Comparison of ENCODE assay signal across 14 cellular contexts in the genomic region with DNA sequence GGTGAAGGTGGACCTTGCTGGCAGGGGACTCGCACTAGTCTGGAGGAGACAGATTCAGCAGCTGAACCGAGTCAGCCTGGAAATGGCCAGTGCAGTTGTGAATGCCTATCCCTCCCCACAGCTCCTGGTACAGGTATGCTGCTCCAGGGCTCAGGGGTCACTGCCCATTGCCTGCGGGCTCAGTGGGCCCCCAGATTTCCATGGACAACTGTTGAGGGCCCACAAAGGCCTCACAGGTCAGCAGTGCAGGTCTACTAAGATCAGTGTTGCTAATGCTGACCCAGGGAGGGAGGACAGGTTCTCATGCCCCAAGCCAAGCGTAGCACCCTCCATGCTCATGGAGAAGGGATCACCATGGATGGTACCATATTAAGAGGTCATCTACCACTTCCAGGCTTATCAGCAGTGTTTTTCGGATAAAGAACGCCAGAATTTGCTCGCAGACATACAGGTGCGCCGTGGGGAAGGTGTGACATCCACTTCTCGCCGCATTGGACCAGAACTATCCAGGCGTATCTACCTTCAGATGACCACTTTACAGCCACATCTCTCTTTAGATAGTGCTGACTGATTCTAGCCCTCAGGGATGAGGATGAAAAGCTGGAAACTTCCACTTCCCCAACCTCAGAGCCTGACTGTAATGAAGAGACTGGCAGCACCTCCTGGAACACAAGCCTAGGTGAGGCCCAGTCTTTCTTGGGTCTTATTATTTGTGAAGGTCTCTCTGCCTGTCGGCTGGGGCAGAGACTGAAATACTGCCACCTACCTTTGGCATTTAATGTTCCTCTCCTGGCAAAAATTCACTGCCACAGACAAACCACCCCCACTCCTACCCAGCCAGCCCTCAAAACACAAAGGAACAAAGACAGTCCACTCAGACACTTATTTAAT. TPM values are rescaled to one million over a fixed set of nuclear protein-coding genes. Genes with fewer than 3 reads are reported as not detected.
A peak's percentile ranks its signal among the peaks of the same experiment; 100 is the strongest.
DNase-seq lines count a peak whose midpoint lies in the region; ATAC-seq, FAIRE-seq and TF ChIP-seq lines count a peak whose summit lies in the region.
"Had no signal": no experiment of that assay in that cellular context is flagged by ENCODE, and none has a peak within 500 bp of the region (broad histone marks: within the 10 kb centered on the region; RNA-seq: fewer than 3 reads in every experiment).

No MANE protein-coding gene starts in this region.

- peak; percentile 7 for TF ChIP-seq POLR2A in NB4 (IDR thresholded peaks at IDR 0.05; ENCODE audit: extremely low read depth, insufficient read length)

- H3K27ac Mint-ChIP-seq in activated naive CD4-positive, alpha-beta T cell treated with anti-CD3 and anti-CD28 coated beads, Interleukin-2, amount 10 ng/mL, durations not matched to agents 7 days and 5 days, result peak overlapping the region; percentile 11
- no peak overlapping the region for H3K27ac Mint-ChIP-seq in chondrocyte (ENCODE audit: unreplicated experiment)
- H3K27ac Mint-ChIP-seq: T-helper 1 cell treated with Interleukin-12 subunit alpha and Interleukin-12 subunit beta and Interleukin-4 antibody, amounts not matched to agents 30 μg/mL and 1 μg/mL, for 36 hours had no signal

- WGBS in pancreas, 2 donors, result 84 to 85% methylated on average over 13 of the region's 13 CpGs

- H3K4me1 ChIP-seq in pancreas, result no peaks in the 10 kb centered on the region
- H3K4me1 ChIP-seq: adrenal gland had no signal

- no peak for DNase-seq in activated naive CD4-positive, alpha-beta T cell treated with anti-CD3 and anti-CD28 coated beads, Interleukin-2, amount 10 ng/mL, durations not matched to agents 7 days and 5 days
- DNase-seq in activated naive CD4-positive, alpha-beta T cell treated with Interleukin-2 at 50 U/mL for 16 hours, result no peak
- DNase-seq in NB4 (ENCODE audit: low read depth) (no peak), chondrocyte (ENCODE audit: low spot score) (peak; percentile 47), pancreas (peak in 1 of 6 donors; percentile 38), GM19240 (ENCODE audit: insufficient read length, low spot score) (no peak), UCSD-AML1 (lab: John Stamatoyannopoulos, UW; ENCODE audit: unreplicated experiment) (no peak)
- DNase-seq: adrenal gland, NCI-H1694 treated with DMSO at 0.1 percent for 48 hours, right cardiac atrium had no signal

- H3K9me3 ChIP-seq in pancreas, result no peaks in the 10 kb centered on the region
- H3K9me3 ChIP-seq: adrenal gland, thoracic aorta had no signal

- peaks cover 7 to 43% (median 35%) of the 10 kb centered on the region in 3 donors for H3K36me3 ChIP-seq in pancreas

- no peak for FAIRE-seq in pancreas (lab: Jason Lieb, UNC)
- FAIRE-seq: G401.6 had no signal

- no peak overlapping the region for H3K4me3 ChIP-seq in NB4 (ENCODE audit: low read depth, low read length)
- no peak overlapping the region for H3K4me3 ChIP-seq in pancreas
- H3K4me3 ChIP-seq: adrenal gland, thoracic aorta had no signal

- H3K4me1 Mint-ChIP-seq in activated naive CD4-positive, alpha-beta T cell treated with anti-CD3 and anti-CD28 coated beads, Interleukin-2, amount 10 ng/mL, durations not matched to agents 7 days and 5 days, result no peaks in the 10 kb centered on the region
- H3K4me1 Mint-ChIP-seq in chondrocyte (ENCODE audit: low read depth), result no peaks in the 10 kb centered on the region

- H3K4me3 Mint-ChIP-seq in activated naive CD4-positive, alpha-beta T cell treated with anti-CD3 and anti-CD28 coated beads, Interleukin-2, amount 10 ng/mL, durations not matched to agents 7 days and 5 days, result no peak overlapping the region
- H3K4me3 Mint-ChIP-seq in chondrocyte (ENCODE audit: unreplicated experiment), result no peak overlapping the region
- H3K4me3 Mint-ChIP-seq: T-helper 1 cell treated with Interleukin-12 subunit alpha and Interleukin-12 subunit beta and Interleukin-4 antibody, amounts not matched to agents 30 μg/mL and 1 μg/mL, for 36 hours had no signal

- intact Hi-C loops in pancreas (cut with DNase I), result no loop called here

- peaks cover 61% of the 10 kb centered on the region for H3K36me3 Mint-ChIP-seq in activated naive CD4-positive, alpha-beta T cell treated with anti-CD3 and anti-CD28 coated beads, Interleukin-2, amount 10 ng/mL, durations not matched to agents 7 days and 5 days
- H3K36me3 Mint-ChIP-seq in chondrocyte (ENCODE audit: low read depth), result peaks cover 34% of the 10 kb centered on the region

- TF ChIP-seq CTCF in NB4 (IDR thresholded peaks at IDR 0.05; ENCODE audit: low read depth, low read length), result peak; percentile 14
- TF ChIP-seq CTCF in chondrocyte (IDR thresholded peaks at IDR 0.05), result peak; percentile 34
- no peak for TF ChIP-seq CTCF in pancreas (IDR thresholded peaks at IDR 0.05)

- no peak overlapping the region for H3K27ac ChIP-seq in pancreas
- H3K27ac ChIP-seq: adrenal gland, thoracic aorta had no signal

- CTCF ChIA-PET in activated naive CD4-positive, alpha-beta T cell treated with anti-CD3 and anti-CD28 coated beads, Interleukin-2, amount 10 ng/mL, durations not matched to agents 7 days and 5 days (lab: Charles Lee), result interaction anchor here (0.7 to 2.7 kb wide), 6 partner anchors 12 to 103 kb away, joined by 3 to 13 read pairs (median 4); a partner anchor contains a TSS

- peak in 3 of 4 donors; percentile 29 to 39 (median 33) for ATAC-seq in pancreas
- no peak for ATAC-seq in HG03039 (IDR thresholded peaks at IDR 0.05; ENCODE audit: unreplicated experiment)

- H3K9me3 Mint-ChIP-seq in activated naive CD4-positive, alpha-beta T cell treated with anti-CD3 and anti-CD28 coated beads, Interleukin-2, amount 10 ng/mL, durations not matched to agents 7 days and 5 days, result no peaks in the 10 kb centered on the region
- H3K9me3 Mint-ChIP-seq in chondrocyte (ENCODE audit: low read depth), result no peaks in the 10 kb centered on the region
- H3K9me3 Mint-ChIP-seq: T-helper 1 cell treated with Interleukin-12 subunit alpha and Interleukin-12 subunit beta and Interleukin-4 antibody, amounts not matched to agents 30 μg/mL and 1 μg/mL, for 36 hours had no signal

- H3K27me3 Mint-ChIP-seq in activated naive CD4-positive, alpha-beta T cell treated with anti-CD3 and anti-CD28 coated beads, Interleukin-2, amount 10 ng/mL, durations not matched to agents 7 days and 5 days, result no peaks in the 10 kb centered on the region
- H3K27me3 Mint-ChIP-seq in chondrocyte (ENCODE audit: low read depth), result no peaks in the 10 kb centered on the region

- no peaks in the 10 kb centered on the region for H3K27me3 ChIP-seq in pancreas
- H3K27me3 ChIP-seq: adrenal gland had no signal

RNA-seq across cellular contexts. Expression of a gene that starts 7.6 kb away (rescaled TPM):
- total RNA-seq in chondrocyte (1.9 to 6.8 TPM (median 2.5 TPM) in 3 replicates), pancreas (under 1 TPM in 4 of 6 donors, not detected in 2; 0.19 to 0.94 (median 0.29) TPM)
- polyA plus RNA-seq in pancreas, result under 1 TPM; 0.45 to 0.46 TPM

RNA-seq across cellular contexts. Expression of a gene that starts 7.6 kb away (rescaled TPM):
- 48.7 to 61.4 TPM (median 49.8 TPM) in 3 replicates for total RNA-seq in chondrocyte
- total RNA-seq in pancreas, result 10 to 100 TPM; 19.6 to 29.1 (median 23.9) TPM
- polyA plus RNA-seq in pancreas, result 10 to 100 TPM; 84.5 to 89.0 TPM

RNA-seq across cellular contexts. Expression of a gene that starts 16.7 kb away (rescaled TPM):
- total RNA-seq in chondrocyte (144 to 162 TPM (median 148 TPM) in 3 replicates), pancreas (100 to 1,000 TPM in 1 of 6 donors, 10 to 100 TPM in 5; 66.7 to 114 (median 74.2) TPM)
- 10 to 100 TPM; 29.3 to 33.0 TPM for polyA plus RNA-seq in pancreas

RNA-seq across cellular contexts. Expression of a gene that starts 34.7 kb away (rescaled TPM):
- total RNA-seq in chondrocyte (33.5 to 34.1 TPM (median 33.7 TPM) in 3 replicates), pancreas (10 to 100 TPM in 5 of 6 donors, 1 to 10 TPM in 1; 9.8 to 15.0 (median 11.7) TPM)
- polyA plus RNA-seq in pancreas, result 10 to 100 TPM; 15.2 to 15.5 TPM

RNA-seq across cellular contexts. Expression of a gene that starts 45.4 kb away (rescaled TPM):
- 17.4 to 22.5 TPM (median 19.9 TPM) in 3 replicates for total RNA-seq in chondrocyte
- total RNA-seq in pancreas, result 10 to 100 TPM in 5 of 6 donors, 1 to 10 TPM in 1; 8.5 to 26.0 (median 18.1) TPM
- polyA plus RNA-seq in pancreas, result 10 to 100 TPM; 42.4 to 61.2 TPM

Comparison
In these comparisons a context has a peak if more than half of its experiments do, and no peak if none do; other contexts are left out.
1. CTCF ChIP-seq: peak in NB4 (single experiment) and chondrocyte (single experiment); none in pancreas (0 of 4).